9 cellular contexts compared by ENCODE assay signal in genomic region chrX:49190783-49191032, GRCh38. TPM values are rescaled to one million over a fixed set of nuclear protein-coding genes. Genes with fewer than 3 reads are reported as not detected.
A peak's percentile ranks its signal among the peaks of the same experiment; 100 is the strongest.
DNase-seq lines count a peak whose midpoint lies in the region; ATAC-seq and TF ChIP-seq lines count a peak whose summit lies in the region.
"Had no signal": no experiment of that assay in that cellular context is flagged by ENCODE, and none has a peak within 500 bp of the region (broad histone marks: within the 10 kb centered on the region; RNA-seq: fewer than 3 reads in every experiment).

No MANE protein-coding gene starts in this region.

- TF ChIP-seq RAD21 in neural cell (conservative IDR thresholded peaks at IDR 0.05): no peak

- no peak for DNase-seq in dorsolateral prefrontal cortex
- DNase-seq in NCI-H146 treated with DMSO at 0.1 percent for 48 hours (lab: John Stamatoyannopoulos, UW; ENCODE audit: unreplicated experiment): no peak
- no peak for DNase-seq in DMS79 (lab: John Stamatoyannopoulos, UW)
- no peak for DNase-seq in amygdala (lab: John Stamatoyannopoulos, UW)

- H3F3A ChIP-seq in Loucy (ENCODE audit: low read depth) (no peaks in the 10 kb centered on the region), neural cell (ENCODE audit: insufficient read depth, low read length, poor library complexity, severe bottlenecking) (no peaks in the 10 kb centered on the region)

- H2AFZ ChIP-seq in Loucy (ENCODE audit: low read length): peak overlapping the region; percentile 55; the same call in 1 of the 2 replicates
- no peak overlapping the region for H2AFZ ChIP-seq in neural cell (ENCODE audit: low read depth, low read length)

- peak overlapping the region; percentile 67 for H3K4me3 ChIP-seq in BLaER1
- H3K4me3 ChIP-seq in Loucy (ENCODE audit: low read length, poor library complexity, severe bottlenecking): peak overlapping the region; percentile 78
- H3K4me3 ChIP-seq in dorsolateral prefrontal cortex: peak overlapping the region in 58 of 59 donors; percentile 15 to 71 (median 54)
- H3K4me3 ChIP-seq in neural cell (ENCODE audit: low read length): peak overlapping the region; percentile 60

- no peaks in the 10 kb centered on the region; the same call in 1 of the 2 replicates for H4K20me1 ChIP-seq in BLaER1
- H4K20me1 ChIP-seq in Loucy (ENCODE audit: insufficient read depth, low read length, poor library complexity, severe bottlenecking): no peaks in the 10 kb centered on the region
- no peaks in the 10 kb centered on the region for H4K20me1 ChIP-seq in neural cell (ENCODE audit: insufficient read depth)

- H3K27ac ChIP-seq in BLaER1: peak overlapping the region; percentile 69
- peak overlapping the region in 58 of 59 donors; percentile 0 to 91 (median 78) for H3K27ac ChIP-seq in dorsolateral prefrontal cortex
- H3K27ac ChIP-seq in neural cell (ENCODE audit: low read length): peak overlapping the region; percentile 39

- TF ChIP-seq EP300 in neural cell (conservative IDR thresholded peaks at IDR 0.05; ENCODE audit: poor library complexity, severe bottlenecking): no peak

- H3K4me2 ChIP-seq in BLaER1: peak overlapping the region; percentile 61
- H3K4me2 ChIP-seq in Loucy (ENCODE audit: low read depth, low read length, poor library complexity, severe bottlenecking): peak overlapping the region; percentile 74
- H3K4me2 ChIP-seq in neural cell (ENCODE audit: low read length): no peak overlapping the region

- no peaks in the 10 kb centered on the region for H3K36me3 ChIP-seq in BLaER1
- H3K36me3 ChIP-seq in Loucy (ENCODE audit: insufficient read depth, low read length): no peaks in the 10 kb centered on the region
- no peaks in the 10 kb centered on the region for H3K36me3 ChIP-seq in neural cell (ENCODE audit: insufficient read depth, low read length)

- H3K27me3 ChIP-seq in BLaER1 (peaks cover 7% of the 10 kb centered on the region), Loucy (ENCODE audit: insufficient read depth, low read length, poor library complexity, severe bottlenecking) (no peaks in the 10 kb centered on the region), dorsolateral prefrontal cortex (peaks cover 0 to 40% (median 0%) of the 10 kb centered on the region in 45 donors), neural cell (ENCODE audit: insufficient read depth, low read depth, low read length) (no peaks in the 10 kb centered on the region)

- intact Hi-C loops in dorsolateral prefrontal cortex (cut with DNase I): loop anchor here in 1 of 2 donors (1.0 kb wide), 1 partner anchor 79 kb away; the partner anchor contains the start of gene PPP1R3F

- H3K9ac ChIP-seq in BLaER1: peak overlapping the region; percentile 64; the same call in 1 of the 2 replicates
- peak overlapping the region; percentile 77 for H3K9ac ChIP-seq in Loucy (ENCODE audit: low read depth, low read length, poor library complexity, severe bottlenecking)
- peak overlapping the region; percentile 44 for H3K9ac ChIP-seq in neural cell (ENCODE audit: low read length)

- H3K79me2 ChIP-seq in Loucy (ENCODE audit: insufficient read depth, low read length) (peaks cover 10% of the 10 kb centered on the region), neural cell (replicated peaks; ENCODE audit: insufficient read depth, low read length) (no peaks in the 10 kb centered on the region)

- H3K9me3 ChIP-seq in BLaER1 (no peaks in the 10 kb centered on the region), Loucy (ENCODE audit: insufficient read depth, low read depth, low read length) (no peaks in the 10 kb centered on the region), neural cell (ENCODE audit: low read length) (no peaks in the 10 kb centered on the region)

- TF ChIP-seq CTCF in Loucy (conservative IDR thresholded peaks at IDR 0.05; ENCODE audit: low read length) (no peak), dorsolateral prefrontal cortex (IDR thresholded peaks at IDR 0.05 in 54 of 56, conservative IDR thresholded peaks at IDR 0.05 in 2 of 56; ENCODE audit: low read depth in 1 of 56, partially characterized antibody in 56 of 56) (no peak), neural cell (IDR thresholded peaks at IDR 0.05; ENCODE audit: poor library complexity, severe bottlenecking) (no peak)

- H3K9me2 ChIP-seq in Loucy (replicated peaks; ENCODE audit: low read depth, low read length) (no peaks in the 10 kb centered on the region), neural cell (ENCODE audit: insufficient read depth, low read length) (no peaks in the 10 kb centered on the region)

- H3K4me1 ChIP-seq in BLaER1 (peaks cover 39% of the 10 kb centered on the region), Loucy (ENCODE audit: insufficient read depth, low read length, poor library complexity, severe bottlenecking) (peaks cover 11% of the 10 kb centered on the region)

- no peak for ATAC-seq in HG03280 (IDR thresholded peaks at IDR 0.05; ENCODE audit: unreplicated experiment)

TF ChIP-seq in neural cell, 6 proteins besides CTCF, POLR2A, EP300 and RAD21:
- TF ChIP-seq TAF1 (IDR thresholded peaks at IDR 0.05; ENCODE audit: low read depth) (no peak), REST (IDR thresholded peaks at IDR 0.05; ENCODE audit: borderline replicate concordance) (no peak), POLR2AphosphoS5 (IDR thresholded peaks at IDR 0.05) (no peak), MXI1 (conservative IDR thresholded peaks at IDR 0.05; ENCODE audit: poor library complexity, severe bottlenecking) (no peak), SMC3 (conservative IDR thresholded peaks at IDR 0.05; ENCODE audit: poor library complexity) (no peak), EZH2 (IDR thresholded peaks at IDR 0.05; ENCODE audit: borderline replicate concordance, insufficient read depth, low read length, poor library complexity, severe bottlenecking) (no peak)
TF ChIP-seq in neural cell: peak in this region for 0.

RNA-seq across cellular contexts. Expression of gene PRICKLE3, which starts 4.5 kb away (rescaled TPM):
- 1 to 10 TPM; 1.1 to 9.3 (median 3.5) TPM for total RNA-seq in dorsolateral prefrontal cortex
- 0.45 TPM in 1 of 2 replicates, not detected in the other for polyA plus RNA-seq in neural cell
- not detected in 2 replicates for polyA minus RNA-seq in neural cell

RNA-seq across cellular contexts. Expression of gene SYP, which starts 9.3 kb away (rescaled TPM):
- 100 to 1,000 TPM; 150 to 795 (median 493) TPM for total RNA-seq in dorsolateral prefrontal cortex
- polyA plus RNA-seq in neural cell: 240 and 281 TPM in 2 replicates
- 149 and 163 TPM in 2 replicates for polyA minus RNA-seq in neural cell

RNA-seq across cellular contexts. Expression of gene PLP2, which starts 19.0 kb away (rescaled TPM):
- 10 to 100 TPM in 24 of 120 experiments, 1 to 10 TPM in 96; 2.2 to 24.2 (median 6.7) TPM for total RNA-seq in dorsolateral prefrontal cortex
- not detected in 2 replicates for polyA plus RNA-seq in neural cell
- polyA minus RNA-seq in neural cell: not detected in 2 replicates

RNA-seq across cellular contexts. Expression of gene MAGIX, which starts 28.1 kb away (rescaled TPM):
- 1 to 10 TPM; 2.3 to 9.6 (median 5.3) TPM for total RNA-seq in dorsolateral prefrontal cortex
- polyA plus RNA-seq in neural cell: 4.2 and 12.2 TPM in 2 replicates
- polyA minus RNA-seq in neural cell: 0.97 and 2.2 TPM in 2 replicates

RNA-seq across cellular contexts. Expression of gene CACNA1F, which starts 42.4 kb away (rescaled TPM):
- 1 to 10 TPM in 95 of 120 experiments, under 1 TPM in 25; 0.39 to 4.0 (median 1.5) TPM for total RNA-seq in dorsolateral prefrontal cortex
- polyA plus RNA-seq in neural cell: not detected in 2 replicates
- not detected in 2 replicates for polyA minus RNA-seq in neural cell
- total RNA-seq: myocyte had no signal
